Comparison of ENCODE assay signal across 12 cellular contexts in the genomic region with DNA sequence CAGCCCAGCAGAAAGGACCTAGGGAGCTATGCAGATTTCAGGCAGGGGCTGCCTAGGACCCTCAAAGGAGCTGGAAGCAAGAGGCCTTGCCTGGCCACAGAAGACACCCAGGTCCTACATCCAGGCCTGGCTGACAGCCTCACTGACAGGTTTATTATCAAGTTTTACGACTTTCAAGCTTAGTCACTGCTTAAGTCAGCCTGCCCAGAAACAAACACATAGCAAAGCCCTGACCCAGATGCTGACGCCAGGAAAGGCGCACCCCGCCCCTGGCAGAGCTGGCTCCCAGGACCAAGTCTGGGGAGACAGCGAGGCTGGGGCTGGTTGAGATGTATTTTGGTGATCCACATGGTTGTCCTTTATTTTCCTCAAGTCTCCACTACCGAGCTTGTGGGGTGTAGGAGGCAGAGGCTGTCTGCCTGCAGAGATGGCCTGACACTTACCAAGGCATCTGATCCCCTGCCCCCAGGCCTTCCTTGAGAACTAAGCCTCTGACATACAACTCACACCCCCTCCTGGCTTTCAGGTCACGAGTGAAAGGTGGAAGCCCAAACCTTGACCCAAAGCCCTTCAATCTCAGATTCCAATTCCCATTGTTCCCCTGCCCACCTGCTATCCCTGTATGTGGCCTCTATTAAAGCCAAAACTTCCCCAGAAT.
DNase-seq lines count a peak whose midpoint lies in the region; ATAC-seq and TF ChIP-seq lines count a peak whose summit lies in the region.
"Had no signal": no experiment of that assay in that cellular context is flagged by ENCODE, and none has a peak within 500 bp of the region (broad histone marks: within the 10 kb centered on the region; RNA-seq: fewer than 3 reads in every experiment).

No MANE protein-coding gene starts in this region.

- H3K27ac ChIP-seq in GM23248: peak overlapping the region; percentile 99
- peak overlapping the region in 3 of 4 donors; percentile 85 to 94 (median 93) for H3K27ac ChIP-seq in sigmoid colon
- H3K27ac ChIP-seq: dorsolateral prefrontal cortex, neutrophil had no signal

- no peaks in the 10 kb centered on the region for H4K20me1 ChIP-seq in GM23248 (ENCODE audit: insufficient read depth)

- H3F3A ChIP-seq in GM23248 (ENCODE audit: insufficient read depth): peaks cover 31% of the 10 kb centered on the region

- DNase-seq in GM23248 (peak; percentile 99), NT2/D1 (ENCODE audit: low read depth, low spot score) (no peak), fibroblast of the aortic adventitia (ENCODE audit: low read depth) (peak; percentile 92), sigmoid colon (peak; percentile 95), nucleus accumbens (lab: John Stamatoyannopoulos, UW) (no peak), NCI-H345 treated with DMSO at 0.1 percent for 48 hours (lab: John Stamatoyannopoulos, UW; ENCODE audit: unreplicated experiment) (no peak)
- no peak for DNase-seq in activated CD4-positive, alpha-beta memory T cell treated with anti-CD3 and anti-CD28 coated beads for 36 hours
- DNase-seq: activated CD4-positive, alpha-beta T cell treated with anti-CD3 and anti-CD28 coated beads, Interleukin-2, amount 50 U/mL, for 1 hour; dorsolateral prefrontal cortex; NCI-H2029 had no signal

- no peaks in the 10 kb centered on the region for H3K9me3 ChIP-seq in GM23248 (ENCODE audit: low read depth)
- H3K9me3 ChIP-seq in NT2/D1 (ENCODE audit: insufficient read depth, low read length): peaks cover 6% of the 10 kb centered on the region; the same call in 1 of the 2 replicates
- peaks cover 0 to 4% (median 0%) of the 10 kb centered on the region in 4 donors for H3K9me3 ChIP-seq in sigmoid colon
- H3K9me3 ChIP-seq: neutrophil had no signal

- no peaks in the 10 kb centered on the region for H3K36me3 Mint-ChIP-seq in activated CD4-positive, alpha-beta memory T cell treated with anti-CD3 and anti-CD28 coated beads for 36 hours

- peaks cover 49% of the 10 kb centered on the region for H3K4me1 ChIP-seq in GM23248 (ENCODE audit: insufficient read depth)
- H3K4me1 ChIP-seq in NT2/D1 (ENCODE audit: insufficient read depth, insufficient read length): peaks cover 13% of the 10 kb centered on the region
- peaks cover 0 to 52% (median 47%) of the 10 kb centered on the region in 4 donors for H3K4me1 ChIP-seq in sigmoid colon

- no peaks in the 10 kb centered on the region for H3K79me2 ChIP-seq in GM23248 (ENCODE audit: insufficient read depth)

- H3K4me3 Mint-ChIP-seq in activated CD4-positive, alpha-beta memory T cell treated with anti-CD3 and anti-CD28 coated beads for 36 hours: no peak overlapping the region

- H3K4me2 ChIP-seq in GM23248 (ENCODE audit: unreplicated experiment): peak overlapping the region; percentile 56

- H3K27me3 Mint-ChIP-seq in activated CD4-positive, alpha-beta memory T cell treated with anti-CD3 and anti-CD28 coated beads for 36 hours: peaks cover 5% of the 10 kb centered on the region

- CTCF ChIA-PET in activated CD4-positive, alpha-beta memory T cell treated with anti-CD3 and anti-CD28 coated beads for 36 hours (lab: Charles Lee): interaction anchor here (0.6 to 1.1 kb wide), 3 partner anchors 18 to 245 kb away, joined by 3 to 5 read pairs (median 3); no protein-coding TSS in a partner anchor

- in situ Hi-C loops in GM23248 (cut with MboI): no loop called here

- no peak overlapping the region for H3K27ac Mint-ChIP-seq in activated CD4-positive, alpha-beta memory T cell treated with anti-CD3 and anti-CD28 coated beads for 36 hours

- TF ChIP-seq CTCF in fibroblast of the aortic adventitia (IDR thresholded peaks at IDR 0.05; ENCODE audit: insufficient read depth, low read length): no peak
- no peak for TF ChIP-seq CTCF in sigmoid colon (IDR thresholded peaks at IDR 0.05)

- POLR2A ChIA-PET in activated CD4-positive, alpha-beta memory T cell treated with anti-CD3 and anti-CD28 coated beads for 36 hours (lab: Charles Lee): no interaction called here

- intact Hi-C loops in sigmoid colon (cut with DNase I): loop anchor here (2.0 to 10.0 kb wide), 2 partner anchors 19 to 583 kb away; a partner anchor contains a TSS
- intact Hi-C loops in activated CD4-positive, alpha-beta memory T cell treated with anti-CD3 and anti-CD28 coated beads for 36 hours (cut with micrococcal nuclease): no loop called here

- H3K4me1 Mint-ChIP-seq in activated CD4-positive, alpha-beta memory T cell treated with anti-CD3 and anti-CD28 coated beads for 36 hours (ENCODE audit: low read depth): no peaks in the 10 kb centered on the region

- H3K4me3 ChIP-seq in GM23248 (peak overlapping the region; percentile 38; the same call in 1 of the 2 replicates), NT2/D1 (ENCODE audit: insufficient read length, low read depth) (no peak overlapping the region), fibroblast of the aortic adventitia (ENCODE audit: low read depth, low read length) (no peak overlapping the region), sigmoid colon (no peak overlapping the region)
- H3K4me3 ChIP-seq: dorsolateral prefrontal cortex had no signal

- no peak for ATAC-seq in GM21447 (IDR thresholded peaks at IDR 0.05; ENCODE audit: unreplicated experiment)

- peak overlapping the region; percentile 40; the same call in 1 of the 2 replicates for H2AFZ ChIP-seq in GM23248

- H3K36me3 ChIP-seq in GM23248 (ENCODE audit: low read depth) (no peaks in the 10 kb centered on the region), NT2/D1 (ENCODE audit: insufficient read depth, insufficient read length, low read length) (no peaks in the 10 kb centered on the region), sigmoid colon (no peaks in the 10 kb centered on the region)
- H3K36me3 ChIP-seq: neutrophil had no signal

- peaks cover 7% of the 10 kb centered on the region for H3K9me3 Mint-ChIP-seq in activated CD4-positive, alpha-beta memory T cell treated with anti-CD3 and anti-CD28 coated beads for 36 hours

- H3K27me3 ChIP-seq in GM23248 (replicated peaks; ENCODE audit: insufficient read depth): no peaks in the 10 kb centered on the region
- H3K27me3 ChIP-seq in NT2/D1 (ENCODE audit: insufficient read depth, insufficient read length): no peaks in the 10 kb centered on the region
- no peaks in the 10 kb centered on the region for H3K27me3 ChIP-seq in sigmoid colon
- H3K27me3 ChIP-seq: neutrophil had no signal

- no peaks in the 10 kb centered on the region for H3K9me2 ChIP-seq in GM23248 (ENCODE audit: insufficient read depth)

- TF ChIP-seq EP300 in sigmoid colon (IDR thresholded peaks at IDR 0.05): peak in 3 of 4 donors; percentile 89 to 94 (median 90)

- TF ChIP-seq POLR2A in sigmoid colon (IDR thresholded peaks at IDR 0.05): no peak

- 0% methylated on average over 6 to 7 of the region's 7 CpGs for WGBS in GM23248 (ENCODE audit: low coverage in 1 of 2, low lambda C conversion rate in 2 of 2, missing lambda C conversion rate in 2 of 2), 2 experiments
- WGBS in sigmoid colon, 2 donors: 8 to 41% methylated on average over 7 of the region's 7 CpGs

- H3K9ac ChIP-seq in GM23248 (peak overlapping the region; percentile 88), NT2/D1 (ENCODE audit: insufficient read length, low read depth) (peak overlapping the region; percentile 17)

Comparison
In these comparisons a context has a peak if more than half of its experiments do, and no peak if none do; other contexts are left out.
1. DNase-seq: peak in GM23248 (single experiment), fibroblast of the aortic adventitia (single experiment) and sigmoid colon (single experiment); none in NT2/D1 (single experiment), nucleus accumbens (0 of 56), activated CD4-positive, alpha-beta memory T cell treated with anti-CD3 and anti-CD28 coated beads for 36 hours (single experiment) and NCI-H345 treated with DMSO at 0.1 percent for 48 hours (single experiment).